1 cellular context compared by ENCODE assay signal in genomic region chr6:110939429-110939828, GRCh38.
TF ChIP-seq lines count a peak whose summit lies in the region.

No MANE protein-coding gene starts in this region.

TF ChIP-seq in GM12878, 131 proteins besides CTCF, POLR2A, EP300 and RAD21:
- TF ChIP-seq SRF (IDR thresholded peaks at IDR 0.05; ENCODE audit: low read depth in 2 of 2, low read length in 2 of 2) = no peak
- TF ChIP-seq POLR2AphosphoS5 (IDR thresholded peaks at IDR 0.05; ENCODE audit: low read length) = no peak
- no peak for TF ChIP-seq LARP7 (IDR thresholded peaks at IDR 0.05)
- TF ChIP-seq BCLAF1 (IDR thresholded peaks at IDR 0.05) = no peak
- no peak for TF ChIP-seq STAT3 (IDR thresholded peaks at IDR 0.05; ENCODE audit: low read depth, low read length)
- no peak for TF ChIP-seq STAT1 (conservative IDR thresholded peaks at IDR 0.05)
- no peak for TF ChIP-seq SUPT20H (IDR thresholded peaks at IDR 0.05; ENCODE audit: borderline replicate concordance, control insufficient read depth, low read depth, low read length)
- TF ChIP-seq RELA (IDR thresholded peaks at IDR 0.05; ENCODE audit: borderline replicate concordance, partially characterized antibody) = no peak
- no peak for TF ChIP-seq HDAC2 (IDR thresholded peaks at IDR 0.05)
- TF ChIP-seq NFIC (IDR thresholded peaks at IDR 0.05; ENCODE audit: low read depth, low read length) = no peak
- no peak for TF ChIP-seq BMI1 (IDR thresholded peaks at IDR 0.05; ENCODE audit: borderline replicate concordance)
